In genomic region chr7:47354831-47355541, GRCh38 we compare ENCODE assay signal across 26 cellular contexts.
A peak's percentile ranks its signal among the peaks of the same experiment; 100 is the strongest.
DNase-seq lines count a peak whose midpoint lies in the region; ATAC-seq and TF ChIP-seq lines count a peak whose summit lies in the region.
"Had no signal": no experiment of that assay in that cellular context is flagged by ENCODE, and none has a peak within 500 bp of the region (broad histone marks: within the 10 kb centered on the region; RNA-seq: fewer than 3 reads in every experiment).

No MANE protein-coding gene starts in this region.

- TF ChIP-seq POLR2A in body of pancreas (IDR thresholded peaks at IDR 0.05) (no peak), transverse colon (IDR thresholded peaks at IDR 0.05) (peak; percentile 64)

- TF ChIP-seq CTCF in body of pancreas (IDR thresholded peaks at IDR 0.05) = no peak
- TF ChIP-seq CTCF in transverse colon (IDR thresholded peaks at IDR 0.05) = no peak

- H3K27ac ChIP-seq in body of pancreas (peak overlapping the region in 1 of 4 donors; percentile 5), mucosa of rectum (ENCODE audit: low read depth in 2 of 2, low read length in 2 of 2) (peak overlapping the region; percentile 72 to 78), transverse colon (peak overlapping the region; percentile 59 to 75 (median 70))
- H3K27ac ChIP-seq: breast epithelium, esophagus muscularis mucosa, KMS-11, thoracic aorta had no signal

- intact Hi-C loops in body of pancreas (cut with DNase I) = no loop called here
- intact Hi-C loops in left ventricle myocardium superior (cut with micrococcal nuclease) = no loop called here
- intact Hi-C loops in transverse colon (cut with DNase I; ENCODE audit: low total_unique reads) = no loop called here

- H3K4me1 ChIP-seq in body of pancreas (peaks cover 58% of the 10 kb centered on the region), mucosa of rectum (ENCODE audit: control insufficient read depth in 2 of 2, insufficient read depth in 2 of 2, low read length in 2 of 2) (peaks cover 30 to 35% of the 10 kb centered on the region in 2 donors), transverse colon (peaks cover 7 to 46% (median 35%) of the 10 kb centered on the region in 4 donors)
- H3K4me1 ChIP-seq: breast epithelium had no signal

- H3K27me3 ChIP-seq in body of pancreas (no peaks in the 10 kb centered on the region), mucosa of rectum (ENCODE audit: control insufficient read depth in 2 of 2, insufficient read depth in 2 of 2, low read length in 2 of 2) (no peaks in the 10 kb centered on the region), transverse colon (no peaks in the 10 kb centered on the region)
- H3K27me3 ChIP-seq: breast epithelium, esophagus muscularis mucosa had no signal

- in situ Hi-C loops in transverse colon (cut with MboI; ENCODE audit: low pct_ligation_motif_present in 1 of 4, low pct_unique_long_range_greater_than_20kb in 1 of 4, low sequenced_read_pairs in 3 of 4) = no loop called here

- no peak for TF ChIP-seq EP300 in transverse colon (IDR thresholded peaks at IDR 0.05; ENCODE audit: low read depth)

- H3K36me3 ChIP-seq in body of pancreas (replicated peaks in 1 of 2; ENCODE audit: insufficient read depth in 1 of 2, low read depth in 2 of 2) (no peaks in the 10 kb centered on the region), mucosa of rectum (ENCODE audit: control insufficient read depth in 2 of 2, insufficient read depth in 2 of 2, low read length in 2 of 2) (peaks cover 6 to 17% of the 10 kb centered on the region in 2 donors), transverse colon (no peaks in the 10 kb centered on the region)
- H3K36me3 ChIP-seq: breast epithelium, esophagus muscularis mucosa, thoracic aorta had no signal

- 41 to 60% methylated on average over 8 to 21 of the region's 22 CpGs for WGBS in body of pancreas, 2 donors
- WGBS in transverse colon (ENCODE audit: low coverage in 1 of 2), 2 donors = 77% methylated on average over 22 of the region's 22 CpGs; no CpG with 5 or more reads in 1 of the 2 donors

- peak overlapping the region; percentile 45 to 49 for H3K9ac ChIP-seq in mucosa of rectum (ENCODE audit: low read depth in 1 of 2, low read length in 2 of 2)
- H3K9ac ChIP-seq: KMS-11 had no signal

- H3K9me3 ChIP-seq in body of pancreas (no peaks in the 10 kb centered on the region), mucosa of rectum (ENCODE audit: control insufficient read depth in 2 of 2, low read length in 2 of 2) (no peaks in the 10 kb centered on the region), transverse colon (no peaks in the 10 kb centered on the region)
- H3K9me3 ChIP-seq: breast epithelium, esophagus muscularis mucosa, thoracic aorta had no signal

- DNase-seq in body of pancreas (peak; percentile 57 to 76 (median 63)), left ventricle myocardium superior (peak; percentile 71), transverse colon (peak; percentile 94), Ammon's horn (ENCODE audit: low spot score) (no peak), AG08396 (ENCODE audit: low spot score) (no peak)
- DNase-seq: activated CD4-positive, alpha-beta T cell treated with anti-CD3 and anti-CD28 coated beads for 4 hours; activated naive CD4-positive, alpha-beta T cell; activated T-cell treated with anti-CD3 and anti-CD28 coated beads, Interleukin-2, amount 50 U/mL, for 48 hours; CD4-positive, alpha-beta T cell; effector memory CD8-positive, alpha-beta T cell; hypothalamus; NCI-H1436 treated with DMSO at 0.1 percent for 48 hours; NCI-H2171; NCI-H524 treated with DMSO at 0.1 percent for 48 hours; occipital lobe; stimulated activated CD4-positive, alpha-beta T cell treated with anti-CD3 and anti-CD28 coated beads, Interleukin-12 subunit alpha, Interleukin-12 subunit beta, amount 100 ng/mL, for 4 hours; stimulated activated CD4-positive, alpha-beta T cell treated with anti-CD3 and anti-CD28 coated beads, Interleukin-4, amount 100 ng/mL, for 4 hours; stimulated activated naive CD4-positive, alpha-beta T cell had no signal

- peak; percentile 56 for ATAC-seq in body of pancreas
- ATAC-seq in left ventricle myocardium superior = peak; percentile 81
- ATAC-seq in GM18502 (IDR thresholded peaks at IDR 0.05; ENCODE audit: poor library complexity, unreplicated experiment) = no peak
- ATAC-seq in HG02623 (IDR thresholded peaks at IDR 0.05; ENCODE audit: unreplicated experiment) = no peak
- ATAC-seq: effector memory CD8-positive, alpha-beta T cell had no signal

- H3K4me3 ChIP-seq in body of pancreas (no peak overlapping the region), mucosa of rectum (ENCODE audit: low read length in 2 of 2) (peak overlapping the region; percentile 19 to 31), transverse colon (no peak overlapping the region)
- H3K4me3 ChIP-seq: breast epithelium, esophagus muscularis mucosa, lung, thoracic aorta had no signal

Comparison
In these comparisons a context has a peak if more than half of its experiments do, and no peak if none do; other contexts are left out.
1. ATAC-seq: peak in body of pancreas (single experiment) and left ventricle myocardium superior (single experiment); none in GM18502 (single experiment) and HG02623 (single experiment).
2. DNase-seq: peak in body of pancreas (4 of 4), left ventricle myocardium superior (single experiment) and transverse colon (single experiment); none in Ammon's horn (single experiment) and AG08396 (single experiment).
3. H3K4me3 ChIP-seq: peak in mucosa of rectum (2 of 2); none in body of pancreas (0 of 2) and transverse colon (0 of 4).